Comparison of ENCODE assay signal across 11 cellular contexts in genomic region chr17:59160203-59161025, GRCh38. TPM values are rescaled to one million over a fixed set of nuclear protein-coding genes. Genes with fewer than 3 reads are reported as not detected.
DNase-seq lines count a peak whose midpoint lies in the region; ATAC-seq and TF ChIP-seq lines count a peak whose summit lies in the region.
"Had no signal": no experiment of that assay in that cellular context is flagged by ENCODE, and none has a peak within 500 bp of the region (broad histone marks: within the 10 kb centered on the region; RNA-seq: fewer than 3 reads in every experiment).

No MANE protein-coding gene starts in this region.

- peaks cover 37% of the 10 kb centered on the region for H3K4me1 ChIP-seq in SJSA1 (replicated peaks)
- no peaks in the 10 kb centered on the region for H3K4me1 ChIP-seq in fibroblast of lung (ENCODE audit: control insufficient read depth, extremely low read depth, insufficient read depth, low read length)

- no peaks in the 10 kb centered on the region for H3K27me3 ChIP-seq in SJSA1 (replicated peaks)
- H3K27me3 ChIP-seq in fibroblast of lung (ENCODE audit: control insufficient read depth, insufficient read depth, low read length), result no peaks in the 10 kb centered on the region

- peaks cover 90% of the 10 kb centered on the region for H3K79me2 ChIP-seq in fibroblast of lung (ENCODE audit: control insufficient read depth, insufficient read depth, low read length)

- H3K27ac ChIP-seq in SJSA1 (peak overlapping the region; percentile 54), fibroblast of lung (ENCODE audit: insufficient read depth, low read length) (peak overlapping the region; percentile 35)

- no peaks in the 10 kb centered on the region for H3K9me3 ChIP-seq in SJSA1 (replicated peaks)
- no peaks in the 10 kb centered on the region for H3K9me3 ChIP-seq in fibroblast of lung (ENCODE audit: control insufficient read depth, insufficient read depth, low read depth, low read length)

- H3K4me3 ChIP-seq in SJSA1 (peak overlapping the region; percentile 3; the same call in 1 of the 2 replicates), fibroblast of lung (replicated peaks in 1 of 4; ENCODE audit: control extremely low read depth in 1 of 4, insufficient read depth in 1 of 4, low read depth in 3 of 4, low read length in 4 of 4) (no peak overlapping the region)
- H3K4me3 ChIP-seq: skin epidermis had no signal

- H3K9ac ChIP-seq in fibroblast of lung (ENCODE audit: insufficient read depth, low read length), result no peak overlapping the region

- peak overlapping the region in 1 of 2 donors; percentile 47 for H3K4me3 Mint-ChIP-seq in activated T-cell treated with anti-CD3 and anti-CD28 coated beads, Interleukin-2, amount 50 U/mL, for 72 hours
- no peak overlapping the region for H3K4me3 Mint-ChIP-seq in stimulated activated memory B cell treated with anti-CD40 and anti-IgM and Interleukin-4, amounts not matched to agents 10 μg/mL and 1 μg/mL and 100 μg/mL, for 72 hours

- H3K36me3 Mint-ChIP-seq in activated T-cell treated with anti-CD3 and anti-CD28 coated beads, Interleukin-2, amount 50 U/mL, for 72 hours (ENCODE audit: insufficient read depth in 2 of 2), result peaks cover 2 to 6% of the 10 kb centered on the region in 2 donors
- no peaks in the 10 kb centered on the region for H3K36me3 Mint-ChIP-seq in stimulated activated memory B cell treated with anti-CD40 and anti-IgM and Interleukin-4, amounts not matched to agents 10 μg/mL and 1 μg/mL and 100 μg/mL, for 72 hours

- H4K20me1 ChIP-seq in fibroblast of lung (ENCODE audit: control insufficient read depth, extremely low read depth, insufficient read depth, low read length), result no peaks in the 10 kb centered on the region

- H3K9me3 Mint-ChIP-seq in activated T-cell treated with anti-CD3 and anti-CD28 coated beads, Interleukin-2, amount 50 U/mL, for 72 hours, result no peaks in the 10 kb centered on the region
- H3K9me3 Mint-ChIP-seq in stimulated activated memory B cell treated with anti-CD40 and anti-IgM and Interleukin-4, amounts not matched to agents 10 μg/mL and 1 μg/mL and 100 μg/mL, for 72 hours, result no peaks in the 10 kb centered on the region

- no peak for TF ChIP-seq CTCF in fibroblast of lung (conservative IDR thresholded peaks at IDR 0.05 in 1 of 2, IDR thresholded peaks at IDR 0.05 in 1 of 2; ENCODE audit: low read depth in 1 of 2, low read length in 2 of 2)

- ATAC-seq in activated T-cell treated with anti-CD3 and anti-CD28 coated beads, Interleukin-2, amount 50 U/mL, for 72 hours (replicated peaks in 1 of 2), result no peak
- ATAC-seq in stimulated activated memory B cell treated with anti-CD40 and anti-IgM and Interleukin-4, amounts not matched to agents 10 μg/mL and 1 μg/mL and 100 μg/mL, for 72 hours, result no peak
- ATAC-seq in GM19023 (IDR thresholded peaks at IDR 0.05; ENCODE audit: unreplicated experiment) (no peak), GM18861 (IDR thresholded peaks at IDR 0.05; ENCODE audit: unreplicated experiment) (no peak), HG03175 (IDR thresholded peaks at IDR 0.05; ENCODE audit: unreplicated experiment) (no peak)

- H3K36me3 ChIP-seq in SJSA1 (peaks cover 55% of the 10 kb centered on the region), fibroblast of lung (ENCODE audit: control insufficient read depth, insufficient read depth, low read length) (no peaks in the 10 kb centered on the region)

- H3K27me3 Mint-ChIP-seq in activated T-cell treated with anti-CD3 and anti-CD28 coated beads, Interleukin-2, amount 50 U/mL, for 72 hours (ENCODE audit: low read depth), result no peaks in the 10 kb centered on the region
- H3K27me3 Mint-ChIP-seq in stimulated activated memory B cell treated with anti-CD40 and anti-IgM and Interleukin-4, amounts not matched to agents 10 μg/mL and 1 μg/mL and 100 μg/mL, for 72 hours, result no peaks in the 10 kb centered on the region

- H3K27ac Mint-ChIP-seq in activated T-cell treated with anti-CD3 and anti-CD28 coated beads, Interleukin-2, amount 50 U/mL, for 72 hours, result peak overlapping the region; percentile 70
- H3K27ac Mint-ChIP-seq in stimulated activated memory B cell treated with anti-CD40 and anti-IgM and Interleukin-4, amounts not matched to agents 10 μg/mL and 1 μg/mL and 100 μg/mL, for 72 hours, result peak overlapping the region; percentile 1

- H2AFZ ChIP-seq in fibroblast of lung (ENCODE audit: low read length), result peak overlapping the region; percentile 52

- DNase-seq in activated T-cell treated with anti-CD3 and anti-CD28 coated beads, Interleukin-2, amount 50 U/mL, for 72 hours, result no peak
- DNase-seq in activated T-cell treated with anti-CD3 and anti-CD28 coated beads for 4 hours, result no peak
- no peak for DNase-seq in SJSA1 (ENCODE audit: low read depth in 1 of 2, low spot score in 2 of 2)
- DNase-seq in fibroblast of lung (ENCODE audit: low read depth in 2 of 2), result peak in 1 of 2 donors; percentile 29
- DNase-seq: AML-193, NCI-H1436 had no signal

- H3K4me2 ChIP-seq in fibroblast of lung (ENCODE audit: extremely low read depth, insufficient read depth, low read length), result peak overlapping the region; percentile 30

- H3K4me1 Mint-ChIP-seq in activated T-cell treated with anti-CD3 and anti-CD28 coated beads, Interleukin-2, amount 50 U/mL, for 72 hours (ENCODE audit: low read depth), result peaks cover 19% of the 10 kb centered on the region
- no peaks in the 10 kb centered on the region for H3K4me1 Mint-ChIP-seq in stimulated activated memory B cell treated with anti-CD40 and anti-IgM and Interleukin-4, amounts not matched to agents 10 μg/mL and 1 μg/mL and 100 μg/mL, for 72 hours

RNA-seq across cellular contexts. Expression of gene PRR11, which starts 4.9 kb away (rescaled TPM):
- 100 to 1,000 TPM in 1 of 2 donors, 10 to 100 TPM in 1; 99.5 to 108 TPM for total RNA-seq in activated T-cell treated with anti-CD3 and anti-CD28 coated beads, Interleukin-2, amount 50 U/mL, for 72 hours
- 40.6 and 51.2 TPM in 2 replicates for total RNA-seq in SJSA1 (2014; rRNA removed; shearing (Covaris generic))
- 1.0 and 6.1 TPM in 2 replicates for total RNA-seq in fibroblast of lung
- polyA plus RNA-seq in fibroblast of lung, result 18.9 and 63.1 TPM in 2 replicates
- 14.1 and 44.8 TPM in 2 replicates for polyA plus RNA-seq in fibroblast of lung (2012)
- polyA minus RNA-seq in fibroblast of lung (ENCODE audit: low replicate concordance), result 6.7 and 17.7 TPM in 2 replicates

RNA-seq across cellular contexts. Expression of gene SKA2, which starts 5.4 kb away (rescaled TPM):
- total RNA-seq in activated T-cell treated with anti-CD3 and anti-CD28 coated beads, Interleukin-2, amount 50 U/mL, for 72 hours, result 10 to 100 TPM; 62.7 to 71.8 TPM
- total RNA-seq in SJSA1 (2014; rRNA removed; shearing (Covaris generic)), result 332 and 622 TPM in 2 replicates
- 32.9 and 53.7 TPM in 2 replicates for total RNA-seq in fibroblast of lung
- 52.9 and 63.0 TPM in 2 replicates for polyA plus RNA-seq in fibroblast of lung
- polyA plus RNA-seq in fibroblast of lung (2012), result 88.0 and 89.5 TPM in 2 replicates
- polyA minus RNA-seq in fibroblast of lung (ENCODE audit: low replicate concordance), result 6.4 and 6.8 TPM in 2 replicates

RNA-seq across cellular contexts. Expression of gene SMG8, which starts 49.4 kb away (rescaled TPM):
- 10 to 100 TPM; 12.8 to 14.5 TPM for total RNA-seq in activated T-cell treated with anti-CD3 and anti-CD28 coated beads, Interleukin-2, amount 50 U/mL, for 72 hours
- 19.8 and 34.5 TPM in 2 replicates for total RNA-seq in SJSA1 (2014; rRNA removed; shearing (Covaris generic))
- total RNA-seq in fibroblast of lung, result 25.3 and 25.7 TPM in 2 replicates
- 13.3 and 14.5 TPM in 2 replicates for polyA plus RNA-seq in fibroblast of lung
- 9.4 and 10.7 TPM in 2 replicates for polyA plus RNA-seq in fibroblast of lung (2012)
- 6.6 and 22.9 TPM in 2 replicates for polyA minus RNA-seq in fibroblast of lung (ENCODE audit: low replicate concordance)

RNA-seq across cellular contexts. Expression of gene TRIM37, which starts 53.7 kb away (rescaled TPM):
- 10 to 100 TPM; 26.3 to 31.1 TPM for total RNA-seq in activated T-cell treated with anti-CD3 and anti-CD28 coated beads, Interleukin-2, amount 50 U/mL, for 72 hours
- total RNA-seq in SJSA1 (2014; rRNA removed; shearing (Covaris generic)), result 68.1 and 87.2 TPM in 2 replicates
- 43.7 and 55.3 TPM in 2 replicates for total RNA-seq in fibroblast of lung
- 28.2 and 29.3 TPM in 2 replicates for polyA plus RNA-seq in fibroblast of lung
- polyA plus RNA-seq in fibroblast of lung (2012), result 19.9 and 22.3 TPM in 2 replicates
- 44.4 and 55.8 TPM in 2 replicates for polyA minus RNA-seq in fibroblast of lung (ENCODE audit: low replicate concordance)

RNA-seq across cellular contexts. Expression of gene GDPD1, which starts 59.9 kb away (rescaled TPM):
- total RNA-seq in activated T-cell treated with anti-CD3 and anti-CD28 coated beads, Interleukin-2, amount 50 U/mL, for 72 hours, result 1 to 10 TPM; 3.0 to 3.2 TPM
- total RNA-seq in SJSA1 (2014; rRNA removed; shearing (Covaris generic)), result 0.78 and 1.2 TPM in 2 replicates
- total RNA-seq in fibroblast of lung, result 1.3 and 1.5 TPM in 2 replicates
- polyA plus RNA-seq in fibroblast of lung, result 0.44 and 0.67 TPM in 2 replicates
- polyA plus RNA-seq in fibroblast of lung (2012), result 0.33 and 0.35 TPM in 2 replicates
- polyA minus RNA-seq in fibroblast of lung (ENCODE audit: low replicate concordance), result not detected in 2 replicates
